ENCODE assay signal across 22 cellular contexts in genomic region chrX:120768681-120769080, GRCh38.
A peak's percentile ranks its signal among the peaks of the same experiment; 100 is the strongest.
DNase-seq lines count a peak whose midpoint lies in the region; ATAC-seq, FAIRE-seq and TF ChIP-seq lines count a peak whose summit lies in the region.
"Had no signal": no experiment of that assay in that cellular context is flagged by ENCODE, and none has a peak within 500 bp of the region (broad histone marks: within the 10 kb centered on the region; RNA-seq: fewer than 3 reads in every experiment).

No MANE protein-coding gene starts in this region.

- H3K4me3 ChIP-seq in GM23248 (no peak overlapping the region), endothelial cell of umbilical vein (replicated peaks in 1 of 3; ENCODE audit: insufficient read depth in 1 of 3, low read depth in 1 of 3, low read length in 3 of 3) (no peak overlapping the region), neural progenitor cell (no peak overlapping the region)
- H3K4me3 ChIP-seq: heart right ventricle, pancreas, transverse colon had no signal

- DNase-seq in GM23248 (peak; percentile 54), RPMI7951 (ENCODE audit: low read depth) (peak; percentile 62), endothelial cell of umbilical vein (ENCODE audit: low read depth, low spot score) (peak; percentile 77), non-pigmented ciliary epithelial cell (ENCODE audit: low read depth) (peak; percentile 40), NCI-H1105 treated with DMSO at 0.1 percent for 48 hours (lab: John Stamatoyannopoulos, UW) (no peak), neural progenitor cell (ENCODE audit: low spot score) (no peak)
- DNase-seq: activated CD4-positive, alpha-beta memory T cell treated with anti-CD3 and anti-CD28 coated beads for 36 hours; activated naive CD8-positive, alpha-beta T cell treated with anti-CD3 and anti-CD28 coated beads, Interleukin-2, amount 10 ng/mL, durations not matched to agents 7 days and 5 days; activated T-cell treated with anti-CD3 and anti-CD28 coated beads, Interleukin-2, amount 50 U/mL, for 72 hours; cerebellar nuclear complex; DMS153; heart right ventricle; MV-4-11; NCI-H2029 treated with DMSO at 0.1 percent for 48 hours; NCI-H69; pancreas; stimulated activated naive B cell treated with anti-CD40 and anti-IgM and Interleukin-4, amounts not matched to agents 10 μg/mL and 1 μg/mL and 100 μg/mL, for 72 hours; transverse colon had no signal

- H3K27me3 ChIP-seq in GM23248 (replicated peaks; ENCODE audit: insufficient read depth) (no peaks in the 10 kb centered on the region), endothelial cell of umbilical vein (ENCODE audit: control insufficient read depth in 2 of 2, insufficient read depth in 2 of 2, low read length in 2 of 2) (no peaks in the 10 kb centered on the region), neural progenitor cell (no peaks in the 10 kb centered on the region)
- H3K27me3 ChIP-seq: heart right ventricle, transverse colon had no signal

- no peaks in the 10 kb centered on the region for H3K9me2 ChIP-seq in GM23248 (ENCODE audit: insufficient read depth)

- H3K4me1 ChIP-seq in GM23248 (ENCODE audit: insufficient read depth) (peaks cover 30% of the 10 kb centered on the region), endothelial cell of umbilical vein (ENCODE audit: control insufficient read depth, extremely low read depth, insufficient read depth, low read length) (peaks cover 24% of the 10 kb centered on the region), neural progenitor cell (no peaks in the 10 kb centered on the region)
- H3K4me1 ChIP-seq: pancreas, transverse colon had no signal

- BruUV-seq in endothelial cell of umbilical vein (replicated peaks; lab: Mats Ljungman, UMichigan) = no TSS peak

- no peak overlapping the region for H3K27ac Mint-ChIP-seq in neural progenitor cell
- H3K27ac Mint-ChIP-seq: activated CD4-positive, alpha-beta memory T cell treated with anti-CD3 and anti-CD28 coated beads for 36 hours; activated naive CD8-positive, alpha-beta T cell treated with anti-CD3 and anti-CD28 coated beads, Interleukin-2, amount 10 ng/mL, durations not matched to agents 7 days and 5 days; activated T-cell treated with anti-CD3 and anti-CD28 coated beads, Interleukin-2, amount 50 U/mL, for 72 hours; stimulated activated naive B cell treated with anti-CD40 and anti-IgM and Interleukin-4, amounts not matched to agents 10 μg/mL and 1 μg/mL and 100 μg/mL, for 72 hours had no signal

- WGBS in GM23248 (ENCODE audit: low coverage in 1 of 2, low lambda C conversion rate in 2 of 2, missing lambda C conversion rate in 2 of 2), 2 experiments = 0 to 2% methylated on average over 2 of the region's 2 CpGs

- ATAC-seq in GM21526 (IDR thresholded peaks at IDR 0.05; ENCODE audit: low FRiP score, unreplicated experiment) (no peak), GM21737 (IDR thresholded peaks at IDR 0.05; ENCODE audit: unreplicated experiment) (no peak)
- ATAC-seq: activated T-cell treated with anti-CD3 and anti-CD28 coated beads, Interleukin-2, amount 50 U/mL, for 72 hours; pancreas; stimulated activated naive B cell treated with anti-CD40 and anti-IgM and Interleukin-4, amounts not matched to agents 10 μg/mL and 1 μg/mL and 100 μg/mL, for 72 hours had no signal

- no peak for TF ChIP-seq CTCF in endothelial cell of umbilical vein (IDR thresholded peaks at IDR 0.05; ENCODE audit: extremely low read depth in 1 of 2, insufficient read depth in 1 of 2, low read depth in 1 of 2, low read length in 2 of 2)
- TF ChIP-seq CTCF in neural progenitor cell (IDR thresholded peaks at IDR 0.05) = no peak

- H3K36me3 ChIP-seq in GM23248 (ENCODE audit: low read depth) (no peaks in the 10 kb centered on the region), endothelial cell of umbilical vein (ENCODE audit: control insufficient read depth in 2 of 2, extremely low read depth in 1 of 2, insufficient read depth in 2 of 2, low read length in 2 of 2) (no peaks in the 10 kb centered on the region), neural progenitor cell (no peaks in the 10 kb centered on the region)
- H3K36me3 ChIP-seq: heart right ventricle, pancreas, transverse colon had no signal

- peak; percentile 100 for FAIRE-seq in endothelial cell of umbilical vein (lab: Jason Lieb, UNC)
- FAIRE-seq: endometrium, pancreas had no signal

- H2AFZ ChIP-seq in GM23248 = 0 out of 2 replicates have a peak overlapping the region, but pooled peaks have one; percentile 3
- no peak overlapping the region for H2AFZ ChIP-seq in endothelial cell of umbilical vein (ENCODE audit: low read depth, low read length)
- H2AFZ ChIP-seq in neural progenitor cell (replicated peaks) = no peak overlapping the region

- H3K27me3 Mint-ChIP-seq in neural progenitor cell (ENCODE audit: insufficient read depth, low read depth) = peaks cover 2% of the 10 kb centered on the region
- H3K27me3 Mint-ChIP-seq: activated CD4-positive, alpha-beta memory T cell treated with anti-CD3 and anti-CD28 coated beads for 36 hours; activated naive CD8-positive, alpha-beta T cell treated with anti-CD3 and anti-CD28 coated beads, Interleukin-2, amount 10 ng/mL, durations not matched to agents 7 days and 5 days had no signal

- H3K9me1 ChIP-seq in endothelial cell of umbilical vein (replicated peaks; ENCODE audit: control insufficient read depth, extremely low read depth, insufficient read depth, low read length) = no peaks in the 10 kb centered on the region

- peak overlapping the region; percentile 37 for H3K9ac ChIP-seq in GM23248
- H3K9ac ChIP-seq in endothelial cell of umbilical vein (replicated peaks; ENCODE audit: extremely low read depth, insufficient read depth, low read length) = peak overlapping the region; percentile 48
- no peak overlapping the region for H3K9ac ChIP-seq in neural progenitor cell

- H3F3A ChIP-seq in GM23248 (ENCODE audit: insufficient read depth) (peaks cover 20% of the 10 kb centered on the region), neural progenitor cell (ENCODE audit: low read depth) (no peaks in the 10 kb centered on the region)

- H3K36me3 Mint-ChIP-seq in neural progenitor cell = no peaks in the 10 kb centered on the region
- H3K36me3 Mint-ChIP-seq: activated CD4-positive, alpha-beta memory T cell treated with anti-CD3 and anti-CD28 coated beads for 36 hours; activated naive CD8-positive, alpha-beta T cell treated with anti-CD3 and anti-CD28 coated beads, Interleukin-2, amount 10 ng/mL, durations not matched to agents 7 days and 5 days; stimulated activated naive B cell treated with anti-CD40 and anti-IgM and Interleukin-4, amounts not matched to agents 10 μg/mL and 1 μg/mL and 100 μg/mL, for 72 hours had no signal

- H3K9me3 ChIP-seq in GM23248 (ENCODE audit: low read depth) = no peaks in the 10 kb centered on the region
- no peaks in the 10 kb centered on the region for H3K9me3 ChIP-seq in endothelial cell of umbilical vein (replicated peaks; ENCODE audit: control insufficient read depth, insufficient read depth, low read length)
- H3K9me3 ChIP-seq in neural progenitor cell (ENCODE audit: low read depth) = no peaks in the 10 kb centered on the region
- H3K9me3 ChIP-seq: heart right ventricle, pancreas, transverse colon had no signal

- in situ Hi-C loops in GM23248 (cut with MboI) = loop anchor here (25.0 kb wide), 1 partner anchor 231 kb away; no protein-coding TSS in a partner anchor

- H3K4me3 Mint-ChIP-seq in neural progenitor cell = no peak overlapping the region
- H3K4me3 Mint-ChIP-seq: activated CD4-positive, alpha-beta memory T cell treated with anti-CD3 and anti-CD28 coated beads for 36 hours; activated naive CD8-positive, alpha-beta T cell treated with anti-CD3 and anti-CD28 coated beads, Interleukin-2, amount 10 ng/mL, durations not matched to agents 7 days and 5 days; activated T-cell treated with anti-CD3 and anti-CD28 coated beads, Interleukin-2, amount 50 U/mL, for 72 hours; stimulated activated naive B cell treated with anti-CD40 and anti-IgM and Interleukin-4, amounts not matched to agents 10 μg/mL and 1 μg/mL and 100 μg/mL, for 72 hours had no signal

- H3K9me3 Mint-ChIP-seq in neural progenitor cell = no peaks in the 10 kb centered on the region
- H3K9me3 Mint-ChIP-seq: activated CD4-positive, alpha-beta memory T cell treated with anti-CD3 and anti-CD28 coated beads for 36 hours; activated naive CD8-positive, alpha-beta T cell treated with anti-CD3 and anti-CD28 coated beads, Interleukin-2, amount 10 ng/mL, durations not matched to agents 7 days and 5 days; activated T-cell treated with anti-CD3 and anti-CD28 coated beads, Interleukin-2, amount 50 U/mL, for 72 hours; stimulated activated naive B cell treated with anti-CD40 and anti-IgM and Interleukin-4, amounts not matched to agents 10 μg/mL and 1 μg/mL and 100 μg/mL, for 72 hours had no signal

- dilution Hi-C loops in endothelial cell of umbilical vein (cut with MboI; ENCODE audit: extremely low pct_ligation_motif_present, low sequenced_read_pairs) = no loop called here

- H4K20me1 ChIP-seq in GM23248 (ENCODE audit: insufficient read depth) (no peaks in the 10 kb centered on the region), endothelial cell of umbilical vein (replicated peaks; ENCODE audit: control insufficient read depth, extremely low read depth, insufficient read depth, low read length) (no peaks in the 10 kb centered on the region), neural progenitor cell (ENCODE audit: low read depth) (no peaks in the 10 kb centered on the region)

- H3K4me1 Mint-ChIP-seq in neural progenitor cell = peaks cover 9% of the 10 kb centered on the region

- no peaks in the 10 kb centered on the region for H3K79me2 ChIP-seq in GM23248 (ENCODE audit: insufficient read depth)
- no peaks in the 10 kb centered on the region for H3K79me2 ChIP-seq in endothelial cell of umbilical vein (ENCODE audit: control insufficient read depth, insufficient read depth, low read length)
- no peaks in the 10 kb centered on the region for H3K79me2 ChIP-seq in neural progenitor cell (ENCODE audit: low read depth)

- POLR2A ChIA-PET in endothelial cell of umbilical vein (lab: Charles Lee) = interaction anchor here (1.6 kb wide), 1 partner anchor 96 kb away, joined by 4 read pairs; no protein-coding TSS in a partner anchor

- CTCF ChIA-PET in endothelial cell of umbilical vein (lab: Charles Lee) = interaction anchor here (1.2 to 2.2 kb wide), 4 partner anchors 20 to 219 kb away, joined by 3 to 9 read pairs (median 4); no protein-coding TSS in a partner anchor

- no peak for TF ChIP-seq POLR2A in endothelial cell of umbilical vein (IDR thresholded peaks at IDR 0.05; ENCODE audit: low read depth, low read length)

- H3K27ac ChIP-seq in GM23248 (peak overlapping the region; percentile 86), endothelial cell of umbilical vein (ENCODE audit: insufficient read depth, low read depth, low read length) (peak overlapping the region; percentile 96), neural progenitor cell (no peak overlapping the region)
- H3K27ac ChIP-seq: C4-2B, pancreas, transverse colon had no signal

- peak overlapping the region; percentile 28 for H3K4me2 ChIP-seq in GM23248 (ENCODE audit: unreplicated experiment)
- peak overlapping the region; percentile 67 for H3K4me2 ChIP-seq in endothelial cell of umbilical vein (ENCODE audit: insufficient read depth, low read length)
- no peak overlapping the region for H3K4me2 ChIP-seq in neural progenitor cell

- intact Hi-C loops in endothelial cell of umbilical vein (cut with micrococcal nuclease) = loop anchor here (1.0 to 2.0 kb wide), 6 partner anchors 19 to 207 kb away; no protein-coding TSS in a partner anchor

TF ChIP-seq in endothelial cell of umbilical vein, 7 proteins besides CTCF, POLR2A, EP300 and RAD21 (continues in another document):
- no peak for TF ChIP-seq POLR2AphosphoS5 (IDR thresholded peaks at IDR 0.05; ENCODE audit: insufficient read depth, low read depth, low read length)

Comparison
In these comparisons a context has a peak if more than half of its experiments do, and no peak if none do; other contexts are left out.
1. DNase-seq: peak in GM23248 (single experiment), RPMI7951 (single experiment), endothelial cell of umbilical vein (single experiment) and non-pigmented ciliary epithelial cell (single experiment); none in NCI-H1105 treated with DMSO at 0.1 percent for 48 hours (single experiment) and neural progenitor cell (single experiment).